Comparison of ENCODE assay signal across 10 cellular contexts in the genomic region with DNA sequence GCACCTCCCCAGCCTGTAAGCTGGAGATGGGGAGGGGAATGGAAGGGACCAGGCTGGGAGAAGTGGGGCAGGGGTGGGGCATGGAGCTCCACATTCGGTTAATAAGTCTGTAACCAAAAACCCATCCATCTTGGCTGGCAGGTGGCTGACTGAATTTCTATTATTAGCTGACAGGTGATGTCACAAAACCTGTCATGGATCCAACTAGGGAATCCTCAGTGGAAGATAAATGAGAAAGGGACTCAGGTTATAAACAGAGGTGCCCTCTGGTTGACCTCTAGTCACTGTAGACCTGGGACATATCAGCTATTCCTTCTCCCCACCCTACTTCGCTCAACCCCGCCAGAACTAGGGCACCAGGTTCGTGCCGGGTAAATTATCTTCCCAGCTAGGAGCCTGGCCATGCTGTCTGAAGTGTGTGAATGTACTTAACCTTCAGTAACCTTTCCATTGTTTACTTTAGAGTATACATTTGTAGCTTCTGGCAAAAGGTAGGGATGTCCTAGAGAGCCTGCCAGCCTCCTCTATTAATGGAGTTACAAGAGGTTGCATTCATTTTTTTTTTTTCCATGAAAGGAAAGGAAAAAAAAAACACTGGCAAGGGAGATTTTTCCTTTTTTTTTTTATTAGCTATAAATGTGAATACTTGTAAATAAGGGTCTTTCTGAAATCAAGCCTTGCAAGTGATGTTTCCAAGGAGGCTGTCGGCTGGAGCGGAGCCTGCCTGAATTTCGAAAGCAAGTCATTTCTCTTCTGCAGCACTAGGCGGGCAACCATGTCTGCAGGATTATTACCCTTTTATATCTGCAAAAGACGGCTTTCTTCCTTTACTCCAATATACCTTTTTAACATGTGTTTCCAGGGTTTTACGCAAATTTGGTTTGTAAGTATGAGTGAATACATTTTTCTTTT.
DNase-seq lines count a peak whose midpoint lies in the region; FAIRE-seq and TF ChIP-seq lines count a peak whose summit lies in the region.
"Had no signal": no experiment of that assay in that cellular context is flagged by ENCODE, and none has a peak within 500 bp of the region (broad histone marks: within the 10 kb centered on the region; RNA-seq: fewer than 3 reads in every experiment).

No MANE protein-coding gene starts in this region.

- CTCF ChIA-PET in HEK293T (lab: Yijun Ruan, JAX): interaction anchor here (0.5 kb wide), 1 partner anchor 149 kb away, joined by 6 read pairs; no protein-coding TSS in a partner anchor

- H3K36me3 ChIP-seq in parathyroid adenoma (ENCODE audit: control insufficient read depth, insufficient read depth, low read length): no peaks in the 10 kb centered on the region

- POLR2A ChIA-PET in HEK293T (lab: Yijun Ruan, JAX): no interaction called here

- no peak overlapping the region for H3K4me3 ChIP-seq in parathyroid adenoma (ENCODE audit: low read depth, low read length)

- peak; percentile 47 for DNase-seq in HEK293T (ENCODE audit: extremely low spot score)
- peak; percentile 73 for DNase-seq in NCI-H2196 (lab: John Stamatoyannopoulos, UW; ENCODE audit: unreplicated experiment)
- DNase-seq in dermis microvascular lymphatic vessel endothelial cell (ENCODE audit: low read depth in 2 of 2): peak; percentile 52 to 63
- DNase-seq in GM13976 (ENCODE audit: low spot score): no peak
- no peak for DNase-seq in activated CD4-positive, alpha-beta T cell treated with anti-CD3 and anti-CD28 coated beads, Interleukin-2, amount 50 U/mL, for 48 hours
- DNase-seq in Ammon's horn (ENCODE audit: low spot score): no peak
- DNase-seq in GM19239 (ENCODE audit: insufficient read length, low spot score): no peak
- DNase-seq: foreskin fibroblast, H9 had no signal

- in situ Hi-C loops in GM13976 (cut with MboI; ENCODE audit: low sequenced_read_pairs, unreplicated experiment): no loop called here

- peaks cover 2% of the 10 kb centered on the region for H3K79me2 ChIP-seq in parathyroid adenoma

- H3K4me2 ChIP-seq in parathyroid adenoma (ENCODE audit: low read length): peak overlapping the region; percentile 49

- peak overlapping the region; percentile 39 for H3K27ac ChIP-seq in parathyroid adenoma

- no peak overlapping the region for H3K9ac ChIP-seq in parathyroid adenoma

- TF ChIP-seq CTCF in parathyroid adenoma (IDR thresholded peaks at IDR 0.05): no peak
- TF ChIP-seq CTCF in GM13976 (IDR thresholded peaks at IDR 0.05; ENCODE audit: borderline replicate concordance, control extremely low read depth, extremely low read depth, insufficient read depth, missing control alignments): no peak

- H2AFZ ChIP-seq in parathyroid adenoma: no peak overlapping the region

- H3K4me1 ChIP-seq in parathyroid adenoma: peaks cover 8% of the 10 kb centered on the region

- no peaks in the 10 kb centered on the region for H3K9me3 ChIP-seq in parathyroid adenoma (ENCODE audit: control insufficient read depth, low read length)

- no peaks in the 10 kb centered on the region for H3K27me3 ChIP-seq in parathyroid adenoma (ENCODE audit: control insufficient read depth, insufficient read depth, low read length)

- no peak for FAIRE-seq in GM19239 (lab: Jason Lieb, UNC)

TF ChIP-seq in HEK293T, 16 proteins besides CTCF, POLR2A, EP300 and RAD21:
- TF ChIP-seq ZNF384 (IDR thresholded peaks at IDR 0.05) (peak; percentile 66; the same call in 1 of the 2 replicates), BHLHE40 (IDR thresholded peaks at IDR 0.05; ENCODE audit: borderline replicate concordance) (no peak), CTBP1 (IDR thresholded peaks at IDR 0.05; ENCODE audit: borderline replicate concordance) (peak; percentile 69), TARDBP (IDR thresholded peaks at IDR 0.05) (no peak), ARNT (IDR thresholded peaks at IDR 0.05) (peak; percentile 91), L3MBTL2 (conservative IDR thresholded peaks at IDR 0.05) (0 out of 2 replicates have a peak, but pooled peaks have one; percentile 12)
- TF ChIP-seq, protein P1, sequence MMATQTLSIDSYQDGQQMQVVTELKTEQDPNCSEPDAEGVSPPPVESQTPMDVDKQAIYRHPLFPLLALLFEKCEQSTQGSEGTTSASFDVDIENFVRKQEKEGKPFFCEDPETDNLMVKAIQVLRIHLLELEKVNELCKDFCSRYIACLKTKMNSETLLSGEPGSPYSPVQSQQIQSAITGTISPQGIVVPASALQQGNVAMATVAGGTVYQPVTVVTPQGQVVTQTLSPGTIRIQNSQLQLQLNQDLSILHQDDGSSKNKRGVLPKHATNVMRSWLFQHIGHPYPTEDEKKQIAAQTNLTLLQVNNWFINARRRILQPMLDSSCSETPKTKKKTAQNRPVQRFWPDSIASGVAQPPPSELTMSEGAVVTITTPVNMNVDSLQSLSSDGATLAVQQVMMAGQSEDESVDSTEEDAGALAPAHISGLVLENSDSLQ (IDR thresholded peaks at IDR 0.05): peak; percentile 96
TF ChIP-seq in HEK293T: peak in this region for 5.

Comparison
In these comparisons a context has a peak if more than half of its experiments do, and no peak if none do; other contexts are left out.
1. DNase-seq: peak in HEK293T (single experiment), NCI-H2196 (single experiment) and dermis microvascular lymphatic vessel endothelial cell (2 of 2); none in GM13976 (single experiment), activated CD4-positive, alpha-beta T cell treated with anti-CD3 and anti-CD28 coated beads, Interleukin-2, amount 50 U/mL, for 48 hours (0 of 2), Ammon's horn (single experiment) and GM19239 (single experiment).